ENCODE assay signal across 13 cellular contexts in the genomic region with DNA sequence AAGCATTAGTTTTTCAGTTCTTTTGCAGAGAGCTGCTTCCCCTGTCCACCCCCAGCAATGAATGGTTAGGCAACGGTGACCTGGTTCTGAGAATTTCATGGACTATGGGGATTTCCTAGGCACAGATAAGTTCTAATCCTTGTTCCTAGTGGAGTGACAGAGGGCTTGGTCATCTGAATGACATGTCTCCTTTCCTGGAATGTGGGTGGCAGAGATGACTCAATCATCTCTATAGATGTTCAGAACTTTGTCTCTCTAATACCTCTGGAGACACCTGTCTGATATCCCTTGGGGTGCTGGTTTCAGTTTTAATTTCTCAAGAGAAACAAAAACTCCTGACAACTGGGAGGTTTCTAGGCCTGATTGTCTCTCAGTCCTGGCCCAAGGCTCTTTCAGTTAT. TPM values are rescaled to one million over a fixed set of nuclear protein-coding genes. Genes with fewer than 3 reads are reported as not detected.
A peak's percentile ranks its signal among the peaks of the same experiment; 100 is the strongest.
DNase-seq lines count a peak whose midpoint lies in the region; ATAC-seq, FAIRE-seq and TF ChIP-seq lines count a peak whose summit lies in the region.
"Had no signal": no experiment of that assay in that cellular context is flagged by ENCODE, and none has a peak within 500 bp of the region (broad histone marks: within the 10 kb centered on the region; RNA-seq: fewer than 3 reads in every experiment).

No MANE protein-coding gene starts in this region.

- peaks cover 17% of the 10 kb centered on the region for H3K4me1 ChIP-seq in vagina

- ATAC-seq in GM21825 (IDR thresholded peaks at IDR 0.05; ENCODE audit: unreplicated experiment): peak; percentile 63
- ATAC-seq: A549 had no signal

- no peaks in the 10 kb centered on the region for H3K36me3 Mint-ChIP-seq in activated CD4-positive, alpha-beta T cell treated with anti-CD3 and anti-CD28 coated beads, Interleukin-2, amount 10 ng/mL, durations not matched to agents 24 days and 14 days (ENCODE audit: low read depth)

- TF ChIP-seq CTCF in vagina (IDR thresholded peaks at IDR 0.05): no peak

- H3K27me3 ChIP-seq in vagina: no peaks in the 10 kb centered on the region

- H3K4me3 Mint-ChIP-seq in activated CD4-positive, alpha-beta T cell treated with anti-CD3 and anti-CD28 coated beads, Interleukin-2, amount 10 ng/mL, durations not matched to agents 24 days and 14 days: peak overlapping the region; percentile 14

- FAIRE-seq in RCC 7860 (lab: Jason Lieb, UNC): no peak
- FAIRE-seq: A549, frontal cortex had no signal

- H3K27ac ChIP-seq in vagina: no peak overlapping the region
- H3K27ac ChIP-seq: A549 had no signal

- no peak for TF ChIP-seq POLR2A in vagina (IDR thresholded peaks at IDR 0.05)

- DNase-seq in activated CD4-positive, alpha-beta T cell treated with anti-CD3 and anti-CD28 coated beads, Interleukin-2, amount 10 ng/mL, durations not matched to agents 24 days and 14 days: peak; percentile 65
- DNase-seq in activated CD4-positive, alpha-beta T cell treated with anti-CD3 and anti-CD28 coated beads, Interleukin-2, amount 50 U/mL, for 4 hours: no peak
- peak; percentile 78 for DNase-seq in RCC 7860 (ENCODE audit: low spot score)
- peak; percentile 3 for DNase-seq in putamen (ENCODE audit: low spot score)
- no peak for DNase-seq in hypothalamus (lab: John Stamatoyannopoulos, UW)
- no peak for DNase-seq in vagina (ENCODE audit: extremely low spot score in 2 of 2)
- no peak for DNase-seq in HuH-7.5 (ENCODE audit: low spot score)
- DNase-seq: anterior cingulate cortex, NCI-H2081 treated with DMSO at 0.1 percent for 48 hours had no signal

- H3K9me3 ChIP-seq in vagina: no peaks in the 10 kb centered on the region
- H3K9me3 ChIP-seq: A549 had no signal

- H3K4me3 ChIP-seq in vagina: no peak overlapping the region
- H3K4me3 ChIP-seq: A549 had no signal

- peak overlapping the region; percentile 73 for H3K27ac Mint-ChIP-seq in activated CD4-positive, alpha-beta T cell treated with anti-CD3 and anti-CD28 coated beads, Interleukin-2, amount 10 ng/mL, durations not matched to agents 24 days and 14 days

- H3K36me3 ChIP-seq in vagina: no peaks in the 10 kb centered on the region

- no peaks in the 10 kb centered on the region for H3K9me3 Mint-ChIP-seq in activated CD4-positive, alpha-beta T cell treated with anti-CD3 and anti-CD28 coated beads, Interleukin-2, amount 10 ng/mL, durations not matched to agents 24 days and 14 days

- intact Hi-C loops in activated CD4-positive, alpha-beta T cell treated with anti-CD3 and anti-CD28 coated beads, Interleukin-2, amount 10 ng/mL, durations not matched to agents 24 days and 14 days (cut with micrococcal nuclease): no loop called here
- intact Hi-C loops in vagina (cut with DNase I): no loop called here

- H3K27me3 Mint-ChIP-seq in activated CD4-positive, alpha-beta T cell treated with anti-CD3 and anti-CD28 coated beads, Interleukin-2, amount 10 ng/mL, durations not matched to agents 24 days and 14 days: no peaks in the 10 kb centered on the region

- peaks cover 33% of the 10 kb centered on the region for H3K4me1 Mint-ChIP-seq in activated CD4-positive, alpha-beta T cell treated with anti-CD3 and anti-CD28 coated beads, Interleukin-2, amount 10 ng/mL, durations not matched to agents 24 days and 14 days

RNA-seq across cellular contexts. Expression of a gene that starts 10.4 kb away (rescaled TPM):
- total RNA-seq in activated CD4-positive, alpha-beta T cell treated with anti-CD3 and anti-CD28 coated beads, Interleukin-2, amount 10 ng/mL, durations not matched to agents 24 days and 14 days: not detected in 2 replicates
- total RNA-seq in vagina: 8.8 TPM
- total RNA-seq: frontal cortex; T-helper 2 cell treated with Interferon-gamma antibody and Interleukin-4, amounts not matched to agents 100 ng/mL and 5 ng/mL, for 36 hours had no signal

RNA-seq across cellular contexts. Expression of a gene that starts 38.1 kb away (rescaled TPM):
- 28.4 and 28.9 TPM in 2 replicates for total RNA-seq in activated CD4-positive, alpha-beta T cell treated with anti-CD3 and anti-CD28 coated beads, Interleukin-2, amount 10 ng/mL, durations not matched to agents 24 days and 14 days
- 24.6 TPM for total RNA-seq in vagina

Comparison
In these comparisons a context has a peak if more than half of its experiments do, and no peak if none do; other contexts are left out.
1. DNase-seq: peak in activated CD4-positive, alpha-beta T cell treated with anti-CD3 and anti-CD28 coated beads, Interleukin-2, amount 10 ng/mL, durations not matched to agents 24 days and 14 days (single experiment), RCC 7860 (single experiment) and putamen (single experiment); none in activated CD4-positive, alpha-beta T cell treated with anti-CD3 and anti-CD28 coated beads, Interleukin-2, amount 50 U/mL, for 4 hours (0 of 2), hypothalamus (0 of 51), vagina (0 of 2) and HuH-7.5 (single experiment).